8 cellular contexts compared by ENCODE assay signal in the genomic region with DNA sequence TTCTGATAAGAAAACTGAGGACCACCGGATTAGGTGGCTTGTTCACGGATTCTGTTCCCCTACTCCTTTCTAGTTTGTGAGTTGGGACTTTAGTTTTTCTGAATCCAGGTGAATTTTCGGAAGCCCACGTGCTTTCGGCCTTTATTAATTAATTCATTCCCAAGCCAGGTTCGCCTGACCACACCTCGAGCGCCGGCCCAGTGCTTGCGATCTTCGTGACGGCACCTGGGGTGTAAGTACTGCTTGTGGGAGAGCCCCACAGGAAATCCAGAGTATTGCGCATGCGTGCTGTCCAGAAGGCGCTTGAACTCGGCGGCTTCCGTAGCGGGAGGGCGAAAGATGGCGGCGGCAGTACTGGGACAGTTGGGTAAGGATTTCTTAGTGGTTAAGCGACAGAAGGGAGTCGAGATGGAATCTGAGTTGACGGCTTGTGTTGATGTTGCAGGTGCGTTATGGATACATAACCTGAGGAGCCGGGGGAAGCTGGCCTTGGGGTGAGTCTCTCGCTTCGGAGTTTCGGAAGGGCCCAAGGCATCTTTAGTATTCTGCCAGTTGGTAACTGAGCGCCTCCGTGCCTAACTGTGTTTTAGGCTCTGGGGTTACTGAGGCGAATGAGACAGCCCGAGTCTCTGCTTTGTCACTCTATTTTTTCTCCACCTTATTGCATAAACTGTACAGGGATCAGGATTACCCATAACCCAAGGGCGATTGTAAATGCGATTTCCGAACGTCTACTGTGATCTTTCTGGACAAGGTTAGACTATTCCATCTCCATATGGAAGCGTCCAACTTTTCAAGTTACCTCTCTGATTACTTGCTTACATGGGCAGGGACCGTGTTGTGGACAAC. TPM values are rescaled to one million over a fixed set of nuclear protein-coding genes. Genes with fewer than 3 reads are reported as not detected.
DNase-seq lines count a peak whose midpoint lies in the region; ATAC-seq and TF ChIP-seq lines count a peak whose summit lies in the region.

MRPL22 (plus strand) TSS at position 302 of the 849 bp plus-strand sequence; CDS start at position 340, 38 bp downstream.

- peak within 1 kb of the TSS; percentile 86 for H2AFZ ChIP-seq in parathyroid adenoma

- intact Hi-C loops in cardiac septum (cut with DNase I), result no loop called here
- intact Hi-C loops in tibial artery (cut with DNase I; ENCODE audit: low total_unique reads), result no loop called here

- H3K4me1 ChIP-seq in adipocyte (ENCODE audit: control insufficient read depth, insufficient read depth, low read length), result peaks cover 29% of the 10 kb centered on the region
- peaks cover 4% of the 10 kb centered on the region for H3K4me1 ChIP-seq in parathyroid adenoma
- H3K4me1 ChIP-seq in tibial artery, result peaks cover 0 to 46% (median 31%) of the 10 kb centered on the region in 4 donors

- H3K9me3 ChIP-seq in adipocyte (ENCODE audit: control insufficient read depth, low read length) (no peaks in the 10 kb centered on the region), parathyroid adenoma (ENCODE audit: control insufficient read depth, low read length) (no peaks in the 10 kb centered on the region), tibial artery (no peaks in the 10 kb centered on the region)

- H3K9ac ChIP-seq in adipocyte (ENCODE audit: low read length), result peak within 1 kb of the TSS; percentile 95
- no peak within 1 kb of the TSS for H3K9ac ChIP-seq in parathyroid adenoma

- peaks cover 21% of the 10 kb centered on the region for H3K79me2 ChIP-seq in parathyroid adenoma

- peak within 1 kb of the TSS; percentile 83 for H3K27ac ChIP-seq in parathyroid adenoma
- peak within 1 kb of the TSS; percentile 74 to 79 for H3K27ac ChIP-seq in tibial artery

- ATAC-seq in HG02798 (IDR thresholded peaks at IDR 0.05; ENCODE audit: poor library complexity, unreplicated experiment), result peak; percentile 65

- TF ChIP-seq CTCF in GM12875 (IDR thresholded peaks at IDR 0.05; ENCODE audit: borderline replicate concordance, insufficient read depth, low read depth, low read length) (no peak), parathyroid adenoma (IDR thresholded peaks at IDR 0.05) (no peak), tibial artery (IDR thresholded peaks at IDR 0.05) (peak; percentile 15 to 37)

- peak within 1 kb of the TSS; percentile 70 for H3K4me2 ChIP-seq in parathyroid adenoma (ENCODE audit: low read length)

- H3K27me3 ChIP-seq in adipocyte (replicated peaks; ENCODE audit: control insufficient read depth, insufficient read depth, low read length), result no peaks in the 10 kb centered on the region
- no peaks in the 10 kb centered on the region for H3K27me3 ChIP-seq in parathyroid adenoma (ENCODE audit: control insufficient read depth, insufficient read depth, low read length)
- H3K27me3 ChIP-seq in tibial artery, result no peaks in the 10 kb centered on the region

- H3K4me3 ChIP-seq in GM12875 (ENCODE audit: low read depth, low read length), result peak within 1 kb of the TSS; percentile 82
- H3K4me3 ChIP-seq in adipocyte (ENCODE audit: low read length), result peak within 1 kb of the TSS; percentile 95
- peak within 1 kb of the TSS; percentile 97 for H3K4me3 ChIP-seq in parathyroid adenoma (ENCODE audit: low read depth, low read length)
- peak within 1 kb of the TSS; percentile 60 to 78 for H3K4me3 ChIP-seq in tibial artery

- H3K36me3 ChIP-seq in adipocyte (ENCODE audit: control insufficient read depth, insufficient read depth, low read length, severe bottlenecking) (no peaks in the 10 kb centered on the region), parathyroid adenoma (ENCODE audit: control insufficient read depth, insufficient read depth, low read length) (no peaks in the 10 kb centered on the region), tibial artery (no peaks in the 10 kb centered on the region)

- peak; percentile 50 for DNase-seq in NCI-H1436 treated with DMSO at 0.1 percent for 48 hours (lab: John Stamatoyannopoulos, UW)
- peak; percentile 92 for DNase-seq in T follicular helper cell (ENCODE audit: low read depth)
- peak; percentile 97 for DNase-seq in adipocyte (ENCODE audit: low read depth)
- peak; percentile 96 for DNase-seq in cardiac septum (ENCODE audit: low spot score)
- peak; percentile 89 to 94 for DNase-seq in tibial artery

RNA-seq across cellular contexts. Expression of gene MRPL22, which starts in this region (rescaled TPM):
- 60.8 TPM for total RNA-seq in cardiac septum

Comparison
In these comparisons a context has a peak if more than half of its experiments do, and no peak if none do; other contexts are left out.
1. Peak in every context shown above with its lines: DNase-seq, ATAC-seq, H3K4me3 ChIP-seq and H3K27ac ChIP-seq.
2. CTCF ChIP-seq: peak in tibial artery (2 of 2); none in GM12875 (single experiment) and parathyroid adenoma (single experiment).